Comparison of ENCODE assay signal across 8 cellular contexts in the genomic region with DNA sequence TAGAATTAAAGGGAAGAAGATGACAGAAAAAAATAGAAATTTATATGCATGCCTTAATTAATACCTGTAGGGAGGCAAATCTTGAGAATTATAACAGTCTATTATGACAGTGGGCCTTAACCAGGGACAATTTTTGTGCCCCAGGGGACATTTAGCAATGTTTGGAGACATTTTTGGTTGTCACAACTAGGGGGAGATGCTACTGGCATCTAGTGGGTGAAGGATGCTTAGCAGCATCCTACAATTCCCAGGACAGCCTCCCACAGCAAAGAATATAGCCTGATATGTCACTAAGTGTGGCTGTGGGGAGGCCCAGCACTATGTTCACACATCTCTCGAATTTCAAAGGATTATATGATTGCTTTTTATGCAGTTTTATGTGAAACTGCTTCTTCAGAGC. TPM values are rescaled to one million over a fixed set of nuclear protein-coding genes. Genes with fewer than 3 reads are reported as not detected.
DNase-seq lines count a peak whose midpoint lies in the region; ATAC-seq and TF ChIP-seq lines count a peak whose summit lies in the region.

No MANE protein-coding gene starts in this region.

- H3K36me3 Mint-ChIP-seq in IgD-negative memory B cell (no peaks in the 10 kb centered on the region), mesothelial cell of epicardium (peaks cover 4% of the 10 kb centered on the region)
- H3K36me3 Mint-ChIP-seq in activated CD8-positive, alpha-beta T cell treated with anti-CD3 and anti-CD28 coated beads, Interleukin-2, amount 10 ng/mL, durations not matched to agents 7 days and 5 days (ENCODE audit: low read depth): peaks cover 15% of the 10 kb centered on the region

- H3K9me3 Mint-ChIP-seq in IgD-negative memory B cell (no peaks in the 10 kb centered on the region), mesothelial cell of epicardium (peaks cover 21% of the 10 kb centered on the region)
- no peaks in the 10 kb centered on the region for H3K9me3 Mint-ChIP-seq in activated CD8-positive, alpha-beta T cell treated with anti-CD3 and anti-CD28 coated beads, Interleukin-2, amount 10 ng/mL, durations not matched to agents 7 days and 5 days (ENCODE audit: insufficient read depth)

- H3K27me3 Mint-ChIP-seq in IgD-negative memory B cell: no peaks in the 10 kb centered on the region
- no peaks in the 10 kb centered on the region for H3K27me3 Mint-ChIP-seq in activated CD8-positive, alpha-beta T cell treated with anti-CD3 and anti-CD28 coated beads, Interleukin-2, amount 10 ng/mL, durations not matched to agents 7 days and 5 days (ENCODE audit: low read depth)
- H3K27me3 Mint-ChIP-seq in mesothelial cell of epicardium (ENCODE audit: low read depth): no peaks in the 10 kb centered on the region

- H3K27ac Mint-ChIP-seq in IgD-negative memory B cell (peak overlapping the region; percentile 79 to 95 (median 82)), mesothelial cell of epicardium (no peak overlapping the region)
- peak overlapping the region; percentile 87 for H3K27ac Mint-ChIP-seq in activated CD8-positive, alpha-beta T cell treated with anti-CD3 and anti-CD28 coated beads, Interleukin-2, amount 10 ng/mL, durations not matched to agents 7 days and 5 days

- TF ChIP-seq POLR2A in GM18505 (IDR thresholded peaks at IDR 0.05; ENCODE audit: borderline replicate concordance, extremely low read depth, insufficient read depth, insufficient read length): no peak

- no peak for TF ChIP-seq CTCF in mesothelial cell of epicardium (IDR thresholded peaks at IDR 0.05; ENCODE audit: unreplicated experiment)

- DNase-seq in DMS53 (lab: John Stamatoyannopoulos, UW) (peak; percentile 37), DMS53 treated with DMSO at 0.1 percent for 48 hours (lab: John Stamatoyannopoulos, UW; ENCODE audit: unreplicated experiment) (no peak), left lobe of liver (ENCODE audit: low spot score) (no peak), NCI-H226 (no peak), mesothelial cell of epicardium (ENCODE audit: low spot score in 2 of 2, unreplicated experiment in 2 of 2) (no peak)
- DNase-seq in activated CD8-positive, alpha-beta T cell treated with anti-CD3 and anti-CD28 coated beads, Interleukin-2, amount 10 ng/mL, durations not matched to agents 7 days and 5 days: peak; percentile 26

- peak; percentile 40 for ATAC-seq in activated CD8-positive, alpha-beta T cell treated with anti-CD3 and anti-CD28 coated beads, Interleukin-2, amount 10 ng/mL, durations not matched to agents 7 days and 5 days
- ATAC-seq in left lobe of liver (peak; percentile 66), GM18505 (IDR thresholded peaks at IDR 0.05; ENCODE audit: unreplicated experiment) (no peak)

- CTCF ChIA-PET in activated CD8-positive, alpha-beta T cell treated with anti-CD3 and anti-CD28 coated beads, Interleukin-2, amount 10 ng/mL, durations not matched to agents 7 days and 5 days (lab: Charles Lee): interaction anchor here (1.0 kb wide), 1 partner anchor 25 kb away, joined by 4 read pairs; no protein-coding TSS in a partner anchor

- H3K4me3 Mint-ChIP-seq in IgD-negative memory B cell: peak overlapping the region; percentile 56 to 93 (median 72)
- H3K4me3 Mint-ChIP-seq in activated CD8-positive, alpha-beta T cell treated with anti-CD3 and anti-CD28 coated beads, Interleukin-2, amount 10 ng/mL, durations not matched to agents 7 days and 5 days: peak overlapping the region; percentile 23
- H3K4me3 Mint-ChIP-seq in mesothelial cell of epicardium: no peak overlapping the region

- POLR2A ChIA-PET in activated CD8-positive, alpha-beta T cell treated with anti-CD3 and anti-CD28 coated beads, Interleukin-2, amount 10 ng/mL, durations not matched to agents 7 days and 5 days (lab: Charles Lee): no interaction called here

- H3K4me1 Mint-ChIP-seq in IgD-negative memory B cell (peaks cover 28 to 32% (median 29%) of the 10 kb centered on the region in 3 donors), mesothelial cell of epicardium (peaks cover 3% of the 10 kb centered on the region)
- peaks cover 41% of the 10 kb centered on the region for H3K4me1 Mint-ChIP-seq in activated CD8-positive, alpha-beta T cell treated with anti-CD3 and anti-CD28 coated beads, Interleukin-2, amount 10 ng/mL, durations not matched to agents 7 days and 5 days (ENCODE audit: low read depth)

RNA-seq across cellular contexts. Expression of a gene that starts 10.5 kb away (rescaled TPM):
- 0.34 TPM for polyA plus RNA-seq in IgD-negative memory B cell
- under 1 TPM; 0.37 to 0.53 TPM for total RNA-seq in activated CD8-positive, alpha-beta T cell treated with anti-CD3 and anti-CD28 coated beads, Interleukin-2, amount 10 ng/mL, durations not matched to agents 7 days and 5 days
- total RNA-seq in left lobe of liver: 0.28 TPM
- total RNA-seq in mesothelial cell of epicardium: not detected in 3 replicates

RNA-seq across cellular contexts. Expression of a gene that starts 45.8 kb away (rescaled TPM):
- 1.1 TPM for polyA plus RNA-seq in IgD-negative memory B cell
- 1 to 10 TPM; 1.1 to 1.3 TPM for total RNA-seq in activated CD8-positive, alpha-beta T cell treated with anti-CD3 and anti-CD28 coated beads, Interleukin-2, amount 10 ng/mL, durations not matched to agents 7 days and 5 days
- total RNA-seq in left lobe of liver (1.2 TPM), mesothelial cell of epicardium (not detected in 3 replicates)

Comparison
In these comparisons a context has a peak if more than half of its experiments do, and no peak if none do; other contexts are left out.
1. DNase-seq: peak in DMS53 (single experiment) and activated CD8-positive, alpha-beta T cell treated with anti-CD3 and anti-CD28 coated beads, Interleukin-2, amount 10 ng/mL, durations not matched to agents 7 days and 5 days (single experiment); none in DMS53 treated with DMSO at 0.1 percent for 48 hours (single experiment), left lobe of liver (single experiment), NCI-H226 (single experiment) and mesothelial cell of epicardium (0 of 2).